8 cellular contexts compared by ENCODE assay signal in genomic region chr11:67118801-67119576, GRCh38.
DNase-seq lines count a peak whose midpoint lies in the region; ATAC-seq and TF ChIP-seq lines count a peak whose summit lies in the region.

TSS of gene KDM2A (plus strand) at chr11:67119263. CDS start at chr11:67121317, 2,054 bp downstream.

- no peak for TF ChIP-seq CTCF in AG09319 (IDR thresholded peaks at IDR 0.05; ENCODE audit: low read depth, low read length)

- ATAC-seq in GM19043 (IDR thresholded peaks at IDR 0.05; ENCODE audit: low read depth, unreplicated experiment) (peak; percentile 57), HG03378 (IDR thresholded peaks at IDR 0.05; ENCODE audit: unreplicated experiment) (peak; percentile 46)

- DNase-seq in AG09319 (ENCODE audit: extremely low read depth, low read depth) (peak; percentile 98), NCI-H446 treated with DMSO at 0.1 percent for 48 hours (lab: John Stamatoyannopoulos, UW) (peak; percentile 94), cerebellar cortex (ENCODE audit: low spot score) (peak; percentile 98), islet precursor cell (peak; percentile 100)
- DNase-seq in activated CD4-positive, CD25-positive, alpha-beta regulatory T cell treated with anti-CD3 and anti-CD28 coated beads, Interleukin-2, amount 50 U/mL, for 72 hours: peak; percentile 95
- DNase-seq in stimulated activated CD4-positive, alpha-beta T cell treated with anti-CD3 and anti-CD28 coated beads, Interleukin-12 subunit alpha, Interleukin-12 subunit beta, amount 100 ng/mL, for 4 hours: peak; percentile 99

Comparison
In these comparisons a context has a peak if more than half of its experiments do, and no peak if none do; other contexts are left out.
1. Peak in every context shown above with its lines: DNase-seq and ATAC-seq.